In genomic region chr15:42577514-42578031, GRCh38 we compare ENCODE assay signal across 13 cellular contexts. TPM values are rescaled to one million over a fixed set of nuclear protein-coding genes. Genes with fewer than 3 reads are reported as not detected.
DNase-seq lines count a peak whose midpoint lies in the region; ATAC-seq and TF ChIP-seq lines count a peak whose summit lies in the region.
"Had no signal": no experiment of that assay in that cellular context is flagged by ENCODE, and none has a peak within 500 bp of the region (broad histone marks: within the 10 kb centered on the region; RNA-seq: fewer than 3 reads in every experiment).

No MANE protein-coding gene starts in this region.

- H3K27me3 Mint-ChIP-seq in activated CD8-positive, alpha-beta memory T cell treated with anti-CD3 and anti-CD28 coated beads, Interleukin-2, amount 10 ng/mL, durations not matched to agents 7 days and 5 days, result peaks cover 4% of the 10 kb centered on the region

- no peak for ATAC-seq in activated CD8-positive, alpha-beta memory T cell treated with anti-CD3 and anti-CD28 coated beads, Interleukin-2, amount 10 ng/mL, durations not matched to agents 7 days and 5 days
- no peak for ATAC-seq in Panc1
- no peak for ATAC-seq in HG03432 (IDR thresholded peaks at IDR 0.05; ENCODE audit: unreplicated experiment)

- H3K4me1 ChIP-seq in Panc1 (ENCODE audit: control insufficient read depth, insufficient read depth, low read length), result peaks cover 27% of the 10 kb centered on the region
- H3K4me1 ChIP-seq in Karpas-422 (ENCODE audit: low read length), result peaks cover 37% of the 10 kb centered on the region

- BruUV-seq in Panc1 (replicated peaks; lab: Mats Ljungman, UMichigan), result no TSS peak

- H3K79me2 ChIP-seq in Karpas-422 (ENCODE audit: low read length), result no peaks in the 10 kb centered on the region

- H3K9me3 ChIP-seq in Panc1 (ENCODE audit: control insufficient read depth, insufficient read depth, low read depth, low read length) (no peaks in the 10 kb centered on the region), Karpas-422 (ENCODE audit: low read length) (no peaks in the 10 kb centered on the region)
- H3K9me3 ChIP-seq: BE2C, prostate gland had no signal

- no peak overlapping the region for H2AFZ ChIP-seq in Karpas-422 (ENCODE audit: low read length)

- H3K4me2 ChIP-seq in Karpas-422 (ENCODE audit: low read depth, low read length, poor library complexity, severe bottlenecking), result no peak overlapping the region

- H4K20me1 ChIP-seq in Karpas-422 (ENCODE audit: insufficient read depth, low read depth, low read length), result no peaks in the 10 kb centered on the region

- DNase-seq in activated CD8-positive, alpha-beta memory T cell treated with anti-CD3 and anti-CD28 coated beads, Interleukin-2, amount 10 ng/mL, durations not matched to agents 7 days and 5 days, result no peak
- DNase-seq in activated CD8-positive, alpha-beta memory T cell treated with anti-CD3 and anti-CD28 coated beads for 24 hours, result no peak
- DNase-seq in Panc1 (ENCODE audit: low read depth, low spot score) (no peak), fibroblast of mammary gland (ENCODE audit: low read depth) (peak; percentile 94), stromal cell of bone marrow (ENCODE audit: low read depth) (peak; percentile 83), NCI-H1092 treated with DMSO at 0.1 percent for 48 hours (lab: John Stamatoyannopoulos, UW) (no peak), Karpas-422 (no peak)
- DNase-seq: activated naive CD4-positive, alpha-beta T cell treated with anti-CD3 and anti-CD28 coated beads, Interleukin-2, amount 50 U/mL, for 16 hours; BE2C; NCI-H1417 treated with DMSO at 0.1 percent for 48 hours had no signal

- TF ChIP-seq CTCF in Panc1 (IDR thresholded peaks at IDR 0.05) (no peak), fibroblast of mammary gland (conservative IDR thresholded peaks at IDR 0.05; ENCODE audit: control insufficient read depth, insufficient read depth, low read depth, low read length) (no peak)

- no peak overlapping the region for H3K9ac ChIP-seq in Karpas-422 (ENCODE audit: low read length)

- H3K36me3 Mint-ChIP-seq in activated CD8-positive, alpha-beta memory T cell treated with anti-CD3 and anti-CD28 coated beads, Interleukin-2, amount 10 ng/mL, durations not matched to agents 7 days and 5 days, result no peaks in the 10 kb centered on the region

- no peaks in the 10 kb centered on the region for H3K27me3 ChIP-seq in Panc1 (ENCODE audit: control insufficient read depth, insufficient read depth, low read length)
- H3K27me3 ChIP-seq in Karpas-422 (ENCODE audit: low read length), result no peaks in the 10 kb centered on the region
- H3K27me3 ChIP-seq: BE2C had no signal

- peaks cover 51% of the 10 kb centered on the region for H3K4me1 Mint-ChIP-seq in activated CD8-positive, alpha-beta memory T cell treated with anti-CD3 and anti-CD28 coated beads, Interleukin-2, amount 10 ng/mL, durations not matched to agents 7 days and 5 days

- H3K9me3 Mint-ChIP-seq in activated CD8-positive, alpha-beta memory T cell treated with anti-CD3 and anti-CD28 coated beads, Interleukin-2, amount 10 ng/mL, durations not matched to agents 7 days and 5 days (ENCODE audit: low read depth), result no peaks in the 10 kb centered on the region
- H3K9me3 Mint-ChIP-seq: stimulated activated naive CD8-positive, alpha-beta T cell treated with anti-CD3 and anti-CD28 coated beads, Interleukin-15, Interleukin-2, amounts not matched to agents 100 ng/mL and 50 ng/mL, for 24 hours had no signal

- H3K27ac ChIP-seq in Panc1 (ENCODE audit: low read length) (peak overlapping the region; percentile 35; the same call in 1 of the 2 replicates), Karpas-422 (ENCODE audit: low read length) (no peak overlapping the region)

- POLR2A ChIA-PET in Panc1 (lab: Charles Lee), result no interaction called here

- H3K9me2 ChIP-seq in Karpas-422 (replicated peaks; ENCODE audit: insufficient read depth, low read length), result no peaks in the 10 kb centered on the region

- CTCF ChIA-PET in activated CD8-positive, alpha-beta memory T cell treated with anti-CD3 and anti-CD28 coated beads, Interleukin-2, amount 10 ng/mL, durations not matched to agents 7 days and 5 days (lab: Charles Lee), result interaction anchor here (1.0 to 1.1 kb wide), 2 partner anchors 30 to 74 kb away, joined by 3 read pairs; no protein-coding TSS in a partner anchor
- CTCF ChIA-PET in Panc1 (lab: Charles Lee), result no interaction called here

- H3K36me3 ChIP-seq in Panc1 (ENCODE audit: control insufficient read depth, insufficient read depth, low read length) (no peaks in the 10 kb centered on the region), Karpas-422 (ENCODE audit: insufficient read depth, low read length) (no peaks in the 10 kb centered on the region)
- H3K36me3 ChIP-seq: BE2C, prostate gland had no signal

- intact Hi-C loops in Panc1 (cut with micrococcal nuclease; ENCODE audit: unreplicated experiment), result no loop called here

- H3K4me3 ChIP-seq in Panc1 (ENCODE audit: low read depth in 2 of 2, low read length in 2 of 2), result no peak overlapping the region
- no peak overlapping the region for H3K4me3 ChIP-seq in fibroblast of mammary gland (ENCODE audit: control insufficient read depth, low read depth, low read length)
- H3K4me3 ChIP-seq in Karpas-422 (ENCODE audit: low read length), result no peak overlapping the region
- H3K4me3 ChIP-seq: prostate gland had no signal

- H3K27ac Mint-ChIP-seq in activated CD8-positive, alpha-beta memory T cell treated with anti-CD3 and anti-CD28 coated beads, Interleukin-2, amount 10 ng/mL, durations not matched to agents 7 days and 5 days, result no peak overlapping the region
- H3K27ac Mint-ChIP-seq: stimulated activated naive CD8-positive, alpha-beta T cell treated with anti-CD3 and anti-CD28 coated beads, Interleukin-15, Interleukin-2, amounts not matched to agents 100 ng/mL and 50 ng/mL, for 24 hours had no signal

- in situ Hi-C loops in Panc1 (cut with HindIII; ENCODE audit: low pct_unique_long_range_greater_than_20kb, low sequenced_read_pairs), result no loop called here

- peak overlapping the region; percentile 24 for H3K4me3 Mint-ChIP-seq in activated CD8-positive, alpha-beta memory T cell treated with anti-CD3 and anti-CD28 coated beads, Interleukin-2, amount 10 ng/mL, durations not matched to agents 7 days and 5 days

RNA-seq across cellular contexts. Expression of gene STARD9, which starts 2.2 kb away (rescaled TPM):
- total RNA-seq in activated CD8-positive, alpha-beta memory T cell treated with anti-CD3 and anti-CD28 coated beads, Interleukin-2, amount 10 ng/mL, durations not matched to agents 7 days and 5 days, result 10 to 100 TPM in 1 of 2 experiments, 1 to 10 TPM in 1; 9.6 to 20.8 TPM
- 13.4 TPM for total RNA-seq in Panc1 (2021; ENCODE audit: unreplicated experiment)
- polyA plus RNA-seq in Panc1 (2012; ENCODE audit: insufficient read length), result 7.2 TPM
- total RNA-seq in Karpas-422 (2014; rRNA removed; shearing (Covaris generic); ENCODE audit: low replicate concordance), result 0.37 and 2.1 TPM in 2 replicates

RNA-seq across cellular contexts. Expression of gene HAUS2, which starts 28.9 kb away (rescaled TPM):
- 10 to 100 TPM; 35.5 to 35.6 TPM for total RNA-seq in activated CD8-positive, alpha-beta memory T cell treated with anti-CD3 and anti-CD28 coated beads, Interleukin-2, amount 10 ng/mL, durations not matched to agents 7 days and 5 days
- total RNA-seq in Panc1 (2021; ENCODE audit: unreplicated experiment), result 42.4 TPM
- polyA plus RNA-seq in Panc1 (2012; ENCODE audit: insufficient read length), result 12.1 TPM
- total RNA-seq in Karpas-422 (2014; rRNA removed; shearing (Covaris generic); ENCODE audit: low replicate concordance), result 17.2 and 43.5 TPM in 2 replicates

RNA-seq across cellular contexts. Expression of gene LRRC57, which starts 29.0 kb away (rescaled TPM):
- total RNA-seq in activated CD8-positive, alpha-beta memory T cell treated with anti-CD3 and anti-CD28 coated beads, Interleukin-2, amount 10 ng/mL, durations not matched to agents 7 days and 5 days, result 10 to 100 TPM; 22.9 to 25.2 TPM
- 39.2 TPM for total RNA-seq in Panc1 (2021; ENCODE audit: unreplicated experiment)
- 13.2 TPM for polyA plus RNA-seq in Panc1 (2012; ENCODE audit: insufficient read length)
- 13.4 and 21.7 TPM in 2 replicates for total RNA-seq in Karpas-422 (2014; rRNA removed; shearing (Covaris generic); ENCODE audit: low replicate concordance)

Comparison
In these comparisons a context has a peak if more than half of its experiments do, and no peak if none do; other contexts are left out.
1. DNase-seq: peak in fibroblast of mammary gland (single experiment) and stromal cell of bone marrow (single experiment); none in activated CD8-positive, alpha-beta memory T cell treated with anti-CD3 and anti-CD28 coated beads, Interleukin-2, amount 10 ng/mL, durations not matched to agents 7 days and 5 days (single experiment), activated CD8-positive, alpha-beta memory T cell treated with anti-CD3 and anti-CD28 coated beads for 24 hours (single experiment), Panc1 (single experiment), NCI-H1092 treated with DMSO at 0.1 percent for 48 hours (single experiment) and Karpas-422 (single experiment).